In the genomic region with DNA sequence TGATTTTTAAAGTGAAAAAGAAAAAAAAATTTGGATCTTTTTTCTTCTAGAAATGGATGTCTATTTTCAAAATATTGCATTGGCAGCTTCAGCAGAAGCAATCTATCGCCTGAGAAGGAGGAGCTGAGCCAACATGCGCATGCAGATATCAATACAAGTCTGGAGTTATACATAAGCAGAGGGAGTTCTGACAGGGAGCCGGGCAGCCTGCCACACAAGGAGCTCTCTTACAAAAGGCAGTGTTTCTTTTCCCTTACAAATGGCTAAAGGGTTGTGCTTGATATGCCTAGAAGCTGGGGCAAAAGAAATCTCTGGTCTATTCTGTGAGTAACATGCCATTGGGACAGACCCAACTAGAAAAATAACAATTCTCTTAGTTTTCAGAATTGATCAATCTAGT, we compare ENCODE assay signal across 21 cellular contexts.
DNase-seq lines count a peak whose midpoint lies in the region; ATAC-seq and TF ChIP-seq lines count a peak whose summit lies in the region.
"Had no signal": no experiment of that assay in that cellular context is flagged by ENCODE, and none has a peak within 500 bp of the region (broad histone marks: within the 10 kb centered on the region; RNA-seq: fewer than 3 reads in every experiment).

No MANE protein-coding gene starts in this region.

- H3K36me3 ChIP-seq in sigmoid colon (no peaks in the 10 kb centered on the region), spleen (no peaks in the 10 kb centered on the region), BE2C (no peaks in the 10 kb centered on the region)
- H3K36me3 ChIP-seq: heart left ventricle, neural progenitor cell had no signal

- H3K4me1 ChIP-seq in sigmoid colon (peaks cover 0 to 48% (median 29%) of the 10 kb centered on the region in 4 donors), spleen (no peaks in the 10 kb centered on the region), BE2C (0 out of 2 replicates have a peak, but pooled peaks cover 3% of the 10 kb centered on the region)

- no peak for TF ChIP-seq POLR2A in sigmoid colon (IDR thresholded peaks at IDR 0.05)
- no peak for TF ChIP-seq POLR2A in spleen (IDR thresholded peaks at IDR 0.05)

- DNase-seq in NCI-H446 treated with DMSO at 0.1 percent for 48 hours (lab: John Stamatoyannopoulos, UW) (peak; percentile 2), fibroblast of gingiva (ENCODE audit: low read depth) (peak; percentile 47), left ventricle myocardium superior (peak; percentile 61), sigmoid colon (peak; percentile 84), GM19238 (ENCODE audit: insufficient read length, low spot score) (no peak), spleen (no peak), BE2C (no peak), retina (no peak)
- DNase-seq: activated CD4-positive, alpha-beta T cell treated with anti-CD3 and anti-CD28 coated beads for 1 hour; activated CD8-positive, alpha-beta T cell treated with anti-CD3 and anti-CD28 coated beads for 36 hours; DND-41; mammary epithelial cell; NCI-H1417 treated with DMSO at 0.1 percent for 48 hours; NCI-H2081; NCI-H2227 treated with DMSO at 0.1 percent for 48 hours; NCI-H748 treated with DMSO at 0.1 percent for 48 hours had no signal

- H3K27ac ChIP-seq in sigmoid colon (peak overlapping the region in 1 of 4 donors; percentile 19), spleen (no peak overlapping the region)
- H3K27ac ChIP-seq: C4-2B, heart left ventricle, neural progenitor cell, SK-N-MC had no signal

- intact Hi-C loops in left ventricle myocardium superior (cut with micrococcal nuclease) (no loop called here), sigmoid colon (cut with DNase I) (loop anchor here (5.0 to 10.0 kb wide), 3 partner anchors 108 to 510 kb away; a partner anchor contains a TSS), spleen (cut with DNase I; ENCODE audit: low total_unique reads) (no loop called here)

- H3K9me3 ChIP-seq in sigmoid colon (no peaks in the 10 kb centered on the region), spleen (no peaks in the 10 kb centered on the region), BE2C (no peaks in the 10 kb centered on the region)
- H3K9me3 ChIP-seq: heart left ventricle had no signal

- no peaks in the 10 kb centered on the region for H3K27me3 ChIP-seq in sigmoid colon
- H3K27me3 ChIP-seq in spleen (replicated peaks in 1 of 7) = no peaks in the 10 kb centered on the region
- no peaks in the 10 kb centered on the region for H3K27me3 ChIP-seq in BE2C
- H3K27me3 ChIP-seq: heart left ventricle, neural progenitor cell had no signal

- H3K4me3 ChIP-seq in sigmoid colon (no peak overlapping the region), spleen (no peak overlapping the region), BE2C (ENCODE audit: low read depth, low read length) (no peak overlapping the region)
- H3K4me3 ChIP-seq: heart left ventricle, K562, neural progenitor cell, SK-N-MC had no signal

- WGBS in sigmoid colon, 2 donors = 85 to 95% methylated on average over 3 of the region's 3 CpGs
- 92 to 97% (median 94%) methylated on average over 3 of the region's 3 CpGs for WGBS in spleen, 5 donors

- no peak for TF ChIP-seq EP300 in sigmoid colon (IDR thresholded peaks at IDR 0.05)

- TF ChIP-seq CTCF in sigmoid colon (IDR thresholded peaks at IDR 0.05) (no peak), spleen (IDR thresholded peaks at IDR 0.05 in 8 of 11, conservative IDR thresholded peaks at IDR 0.05 in 3 of 11) (no peak), BE2C (IDR thresholded peaks at IDR 0.05; ENCODE audit: low read depth, low read length) (no peak)

- ATAC-seq in left ventricle myocardium superior = peak; percentile 34
- ATAC-seq: activated CD8-positive, alpha-beta T cell treated with anti-CD3 and anti-CD28 coated beads for 36 hours; heart left ventricle; K562 had no signal

Comparison
In these comparisons a context has a peak if more than half of its experiments do, and no peak if none do; other contexts are left out.
1. DNase-seq: peak in NCI-H446 treated with DMSO at 0.1 percent for 48 hours (single experiment), fibroblast of gingiva (single experiment), left ventricle myocardium superior (single experiment) and sigmoid colon (single experiment); none in GM19238 (single experiment), spleen (single experiment), BE2C (single experiment) and retina (single experiment).